ENCODE assay signal across 38 cellular contexts in the genomic region with DNA sequence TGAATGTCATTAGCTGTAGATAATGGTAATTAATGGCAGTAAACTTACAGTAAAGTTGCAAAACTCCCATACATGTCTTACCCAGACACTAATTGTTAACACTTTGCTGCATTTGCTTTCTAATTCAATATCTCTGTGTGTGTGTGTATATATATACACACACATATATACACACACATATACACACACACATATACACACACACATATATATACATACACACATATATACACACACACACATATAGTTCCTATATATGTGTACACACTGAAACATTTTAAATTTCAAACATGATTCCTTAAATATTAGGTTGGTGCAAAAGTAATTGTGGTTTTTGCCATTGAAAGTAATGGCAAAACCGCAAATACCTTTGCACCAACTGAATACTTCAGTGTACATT.
"Had no signal": no experiment of that assay in that cellular context is flagged by ENCODE, and none has a peak within 500 bp of the region (broad histone marks: within the 10 kb centered on the region; RNA-seq: fewer than 3 reads in every experiment).

No MANE protein-coding gene starts in this region.

- H3K27me3 Mint-ChIP-seq: activated naive CD4-positive, alpha-beta T cell treated with anti-CD3 and anti-CD28 coated beads, Interleukin-2, amount 50 U/mL, for 24 hours; activated naive CD8-positive, alpha-beta T cell; brain; central memory CD8-positive, alpha-beta T cell had no signal

- ATAC-seq: activated CD4-positive, alpha-beta T cell treated with anti-CD3 and anti-CD28 coated beads for 36 hours; activated CD4-positive, CD25-positive, alpha-beta regulatory T cell treated with anti-CD3 and anti-CD28 coated beads, Interleukin-2, amount 50 U/mL, for 24 hours; activated CD8-positive, alpha-beta memory T cell treated with anti-CD3 and anti-CD28 coated beads, Interleukin-2, amount 10 ng/mL, durations not matched to agents 7 days and 5 days; activated CD8-positive, alpha-beta T cell treated with anti-CD3 and anti-CD28 coated beads, Interleukin-2, amount 10 ng/mL, durations not matched to agents 7 days and 5 days; activated naive CD8-positive, alpha-beta T cell treated with anti-CD3 and anti-CD28 coated beads, Interleukin-2, amount 50 U/mL, for 24 hours; WTC11 had no signal

- H3K36me3 Mint-ChIP-seq: activated CD8-positive, alpha-beta memory T cell treated with anti-CD3 and anti-CD28 coated beads, Interleukin-2, amount 10 ng/mL, durations not matched to agents 7 days and 5 days; activated naive CD4-positive, alpha-beta T cell treated with anti-CD3 and anti-CD28 coated beads, Interleukin-2, amount 10 ng/mL, durations not matched to agents 7 days and 5 days; activated naive CD4-positive, alpha-beta T cell treated with anti-CD3 and anti-CD28 coated beads, Interleukin-2, amount 50 U/mL, for 24 hours; activated naive CD8-positive, alpha-beta T cell treated with anti-CD3 and anti-CD28 coated beads, Interleukin-2, amount 10 ng/mL, durations not matched to agents 7 days and 5 days had no signal

- H3K27me3 ChIP-seq: ascending aorta, cardiac muscle cell had no signal

- DNase-seq: activated CD4-positive, alpha-beta memory T cell treated with anti-CD3 and anti-CD28 coated beads, Interleukin-2, amount 10 ng/mL, durations not matched to agents 7 days and 5 days; activated CD4-positive, alpha-beta T cell treated with anti-CD3 and anti-CD28 coated beads for 1 hour; activated CD4-positive, alpha-beta T cell treated with anti-CD3 and anti-CD28 coated beads for 36 hours; activated CD4-positive, alpha-beta T cell treated with anti-CD3 and anti-CD28 coated beads for 48 hours; activated CD4-positive, alpha-beta T cell treated with anti-CD3 and anti-CD28 coated beads, Interleukin-2, amount 10 ng/mL, durations not matched to agents 7 days and 5 days; activated CD4-positive, alpha-beta T cell treated with anti-CD3 and anti-CD28 coated beads, Interleukin-2, amount 50 U/mL, for 48 hours; activated CD4-positive, CD25-positive, alpha-beta regulatory T cell; activated CD8-positive, alpha-beta memory T cell treated with anti-CD3 and anti-CD28 coated beads for 24 hours; activated CD8-positive, alpha-beta memory T cell treated with anti-CD3 and anti-CD28 coated beads, Interleukin-2, amount 10 ng/mL, durations not matched to agents 7 days and 5 days; activated CD8-positive, alpha-beta memory T cell treated with anti-CD3 and anti-CD28 coated beads, Interleukin-2, amount 50 U/mL, for 48 hours; activated CD8-positive, alpha-beta T cell treated with anti-CD3 and anti-CD28 coated beads, Interleukin-2, amount 10 ng/mL, durations not matched to agents 7 days and 5 days; activated effector memory CD4-positive, alpha-beta T cell treated with Interleukin-2 at 50 U/mL for 16 hours; activated gamma-delta T cell; activated naive CD4-positive, alpha-beta T cell treated with anti-CD3 and anti-CD28 coated beads, Interleukin-2, amount 10 ng/mL, durations not matched to agents 7 days and 5 days; activated naive CD4-positive, alpha-beta T cell treated with Interleukin-2 at 50 U/mL for 16 hours; activated naive CD8-positive, alpha-beta T cell treated with anti-CD3 and anti-CD28 coated beads, Interleukin-2, amount 10 ng/mL, durations not matched to agents 7 days and 5 days; activated naive CD8-positive, alpha-beta T cell treated with anti-CD3 and anti-CD28 coated beads, Interleukin-2, amount 50 U/mL, for 24 hours; activated T-cell treated with anti-CD3 and anti-CD28 coated beads, Interleukin-2, amount 50 U/mL, for 24 hours; activated T-cell treated with anti-CD3 and anti-CD28 coated beads, Interleukin-2, amount 50 U/mL, for 48 hours; amygdala; anterior cingulate cortex; caudate nucleus; cerebellar nuclear complex; T-helper 1 cell; T-helper 2 cell; T-helper 9 cell; WERI-Rb-1 had no signal

- H3K9me3 Mint-ChIP-seq: activated CD4-positive, alpha-beta memory T cell treated with anti-CD3 and anti-CD28 coated beads, Interleukin-2, amount 10 ng/mL, durations not matched to agents 7 days and 5 days; activated CD4-positive, alpha-beta T cell treated with anti-CD3 and anti-CD28 coated beads, Interleukin-2, amount 10 ng/mL, durations not matched to agents 7 days and 5 days; activated naive CD4-positive, alpha-beta T cell treated with anti-CD3 and anti-CD28 coated beads, Interleukin-2, amount 10 ng/mL, durations not matched to agents 7 days and 5 days; activated naive CD4-positive, alpha-beta T cell treated with anti-CD3 and anti-CD28 coated beads, Interleukin-2, amount 50 U/mL, for 24 hours; activated naive CD8-positive, alpha-beta T cell treated with anti-CD3 and anti-CD28 coated beads, Interleukin-2, amount 10 ng/mL, durations not matched to agents 7 days and 5 days; activated naive CD8-positive, alpha-beta T cell treated with anti-CD3 and anti-CD28 coated beads, Interleukin-2, amount 50 U/mL, for 24 hours; activated T-cell treated with anti-CD3 and anti-CD28 coated beads, Interleukin-2, amount 50 U/mL, for 24 hours; activated T-helper 2 cell treated with anti-CD3 and anti-CD28 coated beads, Interferon-gamma antibody, Interleukin-2, Interleukin-4, amounts not matched to agents 10 μg/mL and 5 μg/mL and 100 μg/mL, durations not matched to agents 14 hours and 24 hours and 36 hours; central memory CD8-positive, alpha-beta T cell; T-helper 1 cell treated with Interleukin-12 subunit alpha and Interleukin-12 subunit beta and Interleukin-4 antibody, amounts not matched to agents 30 μg/mL and 1 μg/mL, for 36 hours; T-helper 2 cell treated with Interferon-gamma antibody and Interleukin-4, amounts not matched to agents 5 μg/mL and 100 μg/mL, for 36 hours; WTC11 had no signal

- H3K4me3 ChIP-seq: ascending aorta, cardiac muscle cell had no signal

- H3K36me3 ChIP-seq: ascending aorta, cardiac muscle cell, WERI-Rb-1 had no signal

- H3K27ac Mint-ChIP-seq: activated CD4-positive, alpha-beta memory T cell treated with anti-CD3 and anti-CD28 coated beads, Interleukin-2, amount 10 ng/mL, durations not matched to agents 7 days and 5 days; activated CD4-positive, alpha-beta T cell treated with anti-CD3 and anti-CD28 coated beads for 36 hours; activated CD4-positive, alpha-beta T cell treated with anti-CD3 and anti-CD28 coated beads, Interleukin-2, amount 10 ng/mL, durations not matched to agents 7 days and 5 days; activated CD8-positive, alpha-beta memory T cell treated with anti-CD3 and anti-CD28 coated beads, Interleukin-2, amount 10 ng/mL, durations not matched to agents 7 days and 5 days; activated CD8-positive, alpha-beta T cell treated with anti-CD3 and anti-CD28 coated beads, Interleukin-2, amount 10 ng/mL, durations not matched to agents 7 days and 5 days; activated naive CD4-positive, alpha-beta T cell treated with anti-CD3 and anti-CD28 coated beads, Interleukin-2, amount 10 ng/mL, durations not matched to agents 7 days and 5 days; activated naive CD4-positive, alpha-beta T cell treated with anti-CD3 and anti-CD28 coated beads, Interleukin-2, amount 50 U/mL, for 24 hours; activated naive CD8-positive, alpha-beta T cell; activated naive CD8-positive, alpha-beta T cell treated with anti-CD3 and anti-CD28 coated beads, Interleukin-2, amount 10 ng/mL, durations not matched to agents 7 days and 5 days; activated naive CD8-positive, alpha-beta T cell treated with anti-CD3 and anti-CD28 coated beads, Interleukin-2, amount 50 U/mL, for 24 hours; activated T-cell treated with anti-CD3 and anti-CD28 coated beads, Interleukin-2, amount 50 U/mL, for 24 hours; activated T-helper 2 cell treated with anti-CD3 and anti-CD28 coated beads, Interferon-gamma antibody, Interleukin-2, Interleukin-4, amounts not matched to agents 10 μg/mL and 5 μg/mL and 100 μg/mL, durations not matched to agents 14 hours and 24 hours and 36 hours; brain; T-helper 1 cell treated with Interleukin-12 subunit alpha and Interleukin-12 subunit beta and Interleukin-4 antibody, amounts not matched to agents 30 μg/mL and 1 μg/mL, for 36 hours; T-helper 2 cell treated with Interferon-gamma antibody and Interleukin-4, amounts not matched to agents 5 μg/mL and 100 μg/mL, for 36 hours; WTC11 had no signal

- H3K4me3 Mint-ChIP-seq: activated CD4-positive, alpha-beta memory T cell treated with anti-CD3 and anti-CD28 coated beads, Interleukin-2, amount 10 ng/mL, durations not matched to agents 7 days and 5 days; activated CD4-positive, alpha-beta T cell treated with anti-CD3 and anti-CD28 coated beads for 36 hours; activated CD4-positive, alpha-beta T cell treated with anti-CD3 and anti-CD28 coated beads, Interleukin-2, amount 10 ng/mL, durations not matched to agents 7 days and 5 days; activated CD8-positive, alpha-beta memory T cell treated with anti-CD3 and anti-CD28 coated beads, Interleukin-2, amount 10 ng/mL, durations not matched to agents 7 days and 5 days; activated CD8-positive, alpha-beta T cell treated with anti-CD3 and anti-CD28 coated beads, Interleukin-2, amount 10 ng/mL, durations not matched to agents 7 days and 5 days; activated naive CD4-positive, alpha-beta T cell treated with anti-CD3 and anti-CD28 coated beads, Interleukin-2, amount 10 ng/mL, durations not matched to agents 7 days and 5 days; activated naive CD4-positive, alpha-beta T cell treated with anti-CD3 and anti-CD28 coated beads, Interleukin-2, amount 50 U/mL, for 24 hours; activated naive CD8-positive, alpha-beta T cell; activated naive CD8-positive, alpha-beta T cell treated with anti-CD3 and anti-CD28 coated beads, Interleukin-2, amount 10 ng/mL, durations not matched to agents 7 days and 5 days; activated naive CD8-positive, alpha-beta T cell treated with anti-CD3 and anti-CD28 coated beads, Interleukin-2, amount 50 U/mL, for 24 hours; activated T-cell treated with anti-CD3 and anti-CD28 coated beads, Interleukin-2, amount 50 U/mL, for 24 hours; brain; central memory CD8-positive, alpha-beta T cell; T-helper 1 cell treated with Interleukin-12 subunit alpha and Interleukin-12 subunit beta and Interleukin-4 antibody, amounts not matched to agents 30 μg/mL and 1 μg/mL, for 36 hours; T-helper 2 cell treated with Interferon-gamma antibody and Interleukin-4, amounts not matched to agents 5 μg/mL and 100 μg/mL, for 36 hours; WTC11 had no signal

- H3K27ac ChIP-seq: ascending aorta, cardiac muscle cell, WERI-Rb-1 had no signal

- H3K9me3 ChIP-seq: ascending aorta had no signal
